Comparison of ENCODE assay signal across 9 cellular contexts in genomic region chr4:173522160-173522873, GRCh38. TPM values are rescaled to one million over a fixed set of nuclear protein-coding genes. Genes with fewer than 3 reads are reported as not detected.
DNase-seq lines count a peak whose midpoint lies in the region; ATAC-seq, FAIRE-seq and TF ChIP-seq lines count a peak whose summit lies in the region.
"Had no signal": no experiment of that assay in that cellular context is flagged by ENCODE, and none has a peak within 500 bp of the region (broad histone marks: within the 10 kb centered on the region; RNA-seq: fewer than 3 reads in every experiment).

No MANE protein-coding gene starts in this region.

- H3K36me3 ChIP-seq in HUES48 (ENCODE audit: control insufficient read depth, insufficient read depth, low read length): no peaks in the 10 kb centered on the region
- no peaks in the 10 kb centered on the region for H3K36me3 ChIP-seq in K562 (ENCODE audit: control insufficient read depth, insufficient read depth, low read length)

- H3K4me1 Mint-ChIP-seq in stimulated activated effector memory CD8-positive, alpha-beta T cell treated with anti-CD3 and anti-CD28 coated beads, Interleukin-12 subunit alpha, Interleukin-12 subunit beta, amount 100 ng/mL, for 72 hours: peaks cover 31% of the 10 kb centered on the region

- H3K27me3 ChIP-seq in HUES48 (ENCODE audit: control insufficient read depth, insufficient read depth, low read length): peaks cover 100% of the 10 kb centered on the region
- H3K27me3 ChIP-seq in K562 (ENCODE audit: control insufficient read depth in 2 of 2, insufficient read depth in 2 of 2, low read length in 2 of 2): no peaks in the 10 kb centered on the region; a peak in 1 of 5 replicates

- peaks cover 35% of the 10 kb centered on the region for H3K36me3 Mint-ChIP-seq in stimulated activated effector memory CD8-positive, alpha-beta T cell treated with anti-CD3 and anti-CD28 coated beads, Interleukin-12 subunit alpha, Interleukin-12 subunit beta, amount 100 ng/mL, for 72 hours

- H3K4me1 ChIP-seq in HUES48 (ENCODE audit: control insufficient read depth, insufficient read depth, low read length) (peaks cover 40% of the 10 kb centered on the region), K562 (replicated peaks in 1 of 2; ENCODE audit: control insufficient read depth in 2 of 2, insufficient read depth in 2 of 2, low read length in 2 of 2) (peaks cover 0 to 34% of the 10 kb centered on the region in 2 experiments; a peak in 4 of 5 replicates)

- H3K27ac Mint-ChIP-seq in stimulated activated effector memory CD8-positive, alpha-beta T cell treated with anti-CD3 and anti-CD28 coated beads, Interleukin-12 subunit alpha, Interleukin-12 subunit beta, amount 100 ng/mL, for 72 hours: no peak overlapping the region

- WGBS in K562 (ENCODE audit: insufficient coverage, low coverage, missing lambda C conversion rate): 33% methylated on average over 47 of the region's 60 CpGs

- TF ChIP-seq RAD21 in K562 (CRISPR knock-in tag; conservative IDR thresholded peaks at IDR 0.05 in 1 of 2, IDR thresholded peaks at IDR 0.05 in 1 of 2): no peak

- BruUV-seq in K562 (replicated peaks; lab: Mats Ljungman, UMichigan): no TSS peak

- H3K9ac ChIP-seq in HUES48 (ENCODE audit: low read depth, low read length): no peak overlapping the region
- H3K9ac ChIP-seq in K562 (ENCODE audit: insufficient read depth in 1 of 2, low read depth in 2 of 2, low read length in 2 of 2): peak overlapping the region; percentile 46 to 56; a peak in 3 of 4 replicates

- peak overlapping the region; percentile 45 for H3K4me3 ChIP-seq in HUES48 (ENCODE audit: low read depth, low read length)
- peak overlapping the region; percentile 21 for H3K4me3 ChIP-seq in K562

- in situ Hi-C loops in K562 (cut with MboI): loop anchor here (25.0 kb wide), 1 partner anchor 465 kb away; no protein-coding TSS in a partner anchor

- H3K4me2 ChIP-seq in K562 (ENCODE audit: insufficient read depth, low read length): peak overlapping the region; percentile 74

- peak; percentile 63 for DNase-seq in AG09319 (ENCODE audit: extremely low read depth, low read depth)
- DNase-seq in K562 (ENCODE audit: extremely low read depth in 1 of 4, low spot score in 3 of 4): peak; percentile 45 to 71 (median 58)
- DNase-seq in iPS-NIHi11 (ENCODE audit: low spot score): peak; percentile 78
- peak in 1 of 2 donors; percentile 49 for DNase-seq in stimulated activated effector memory CD8-positive, alpha-beta T cell treated with anti-CD3 and anti-CD28 coated beads, Interleukin-12 subunit alpha, Interleukin-12 subunit beta, amount 100 ng/mL, for 72 hours (ENCODE audit: low spot score in 2 of 2)
- no peak for DNase-seq in NCI-H146 (lab: John Stamatoyannopoulos, UW)
- no peak for DNase-seq in activated effector memory CD4-positive, alpha-beta T cell treated with Interleukin-2 at 50 U/mL for 16 hours

- H2AFZ ChIP-seq in K562 (ENCODE audit: low read depth, low read length): peak overlapping the region; percentile 77

- peak; percentile 32; the same call in 1 of the 2 replicates for TF ChIP-seq POLR2A in K562 (conservative IDR thresholded peaks at IDR 0.05)

- H3K9me3 ChIP-seq in HUES48 (ENCODE audit: control insufficient read depth, insufficient read depth, low read length): no peaks in the 10 kb centered on the region
- H3K9me3 ChIP-seq in K562 (replicated peaks; ENCODE audit: control insufficient read depth, insufficient read depth, low read depth, low read length): peaks cover 3% of the 10 kb centered on the region

- POLR2A ChIA-PET in K562 (lab: Yijun Ruan, JAX): interaction anchor here (0.6 to 1.1 kb wide), 2 partner anchors 24 to 210 kb away, joined by 3 read pairs; no protein-coding TSS in a partner anchor

- CTCF ChIA-PET in K562 (lab: Yijun Ruan, JAX; ENCODE audit: low intra/inter-chr PET ratio): no interaction called here

- TF ChIP-seq EP300 in K562 (IDR thresholded peaks at IDR 0.05; ENCODE audit: low read length): no peak

- H3K9me3 Mint-ChIP-seq in stimulated activated effector memory CD8-positive, alpha-beta T cell treated with anti-CD3 and anti-CD28 coated beads, Interleukin-12 subunit alpha, Interleukin-12 subunit beta, amount 100 ng/mL, for 72 hours: peaks cover 3% of the 10 kb centered on the region

- FAIRE-seq in K562 (lab: Jason Lieb, UNC): no peak
- FAIRE-seq: colon had no signal

- H3K27ac ChIP-seq in HUES48 (ENCODE audit: low read depth, low read length) (no peak overlapping the region), K562 (ENCODE audit: extremely low read depth, low read depth, low read length) (peak overlapping the region; percentile 76)

- TF ChIP-seq CTCF in AG09319 (IDR thresholded peaks at IDR 0.05; ENCODE audit: low read depth, low read length) (peak; percentile 9; the same call in 1 of the 2 replicates), K562 (IDR thresholded peaks at IDR 0.05 in 2 of 3, conservative IDR thresholded peaks at IDR 0.05 in 1 of 3; ENCODE audit: insufficient read depth in 2 of 3, low read depth in 1 of 3, low read length in 3 of 3) (no peak)

- intact Hi-C loops in K562 (cut with micrococcal nuclease): no loop called here

- peaks cover 19% of the 10 kb centered on the region for H3K79me2 ChIP-seq in K562 (ENCODE audit: control insufficient read depth, insufficient read depth, low read length)

- no peaks in the 10 kb centered on the region for H4K20me1 ChIP-seq in K562 (replicated peaks; ENCODE audit: control insufficient read depth, insufficient read depth, low read length)

- peak overlapping the region; percentile 56 for H3K4me3 Mint-ChIP-seq in stimulated activated effector memory CD8-positive, alpha-beta T cell treated with anti-CD3 and anti-CD28 coated beads, Interleukin-12 subunit alpha, Interleukin-12 subunit beta, amount 100 ng/mL, for 72 hours

- no peaks in the 10 kb centered on the region for H3K9me1 ChIP-seq in K562 (ENCODE audit: control insufficient read depth, insufficient read depth, low read length)

- ATAC-seq in K562: peak; percentile 75
- no peak for ATAC-seq in stimulated activated effector memory CD8-positive, alpha-beta T cell treated with anti-CD3 and anti-CD28 coated beads, Interleukin-12 subunit alpha, Interleukin-12 subunit beta, amount 100 ng/mL, for 72 hours
- ATAC-seq in HG03280 (IDR thresholded peaks at IDR 0.05; ENCODE audit: unreplicated experiment): no peak

TF ChIP-seq in K562, 482 proteins besides CTCF, POLR2A, EP300 and RAD21 (continues in another document):
- no peak for TF ChIP-seq ZFP36 (IDR thresholded peaks at IDR 0.05; ENCODE audit: low read depth, low read length, partially characterized antibody)
- TF ChIP-seq BCOR (IDR thresholded peaks at IDR 0.05): no peak
- 0 out of 2 replicates have a peak, but pooled peaks have one; percentile 30 for TF ChIP-seq DPF2 (IDR thresholded peaks at IDR 0.05)
- TF ChIP-seq AFF1 (IDR thresholded peaks at IDR 0.05; ENCODE audit: low read depth in 1 of 2, partially characterized antibody in 2 of 2): no peak
- peak; percentile 10; the same call in 1 of the 2 replicates for TF ChIP-seq TEAD4 (IDR thresholded peaks at IDR 0.05; ENCODE audit: low read length)
- no peak for TF ChIP-seq TEAD4 (CRISPR knock-in tag; IDR thresholded peaks at IDR 0.05; ENCODE audit: borderline replicate concordance)
- no peak for TF ChIP-seq ZNF785 (CRISPR knock-in tag; IDR thresholded peaks at IDR 0.05)

RNA-seq across cellular contexts. Expression of gene HAND2, which starts 7.7 kb away (rescaled TPM):
- 15.5 and 17.1 TPM in 2 replicates for total RNA-seq in K562 (2011; cell fraction: chromatin; rRNA removed; ENCODE audit: low replicate concordance)
- total RNA-seq in K562 (2011; cell fraction: nucleolus; rRNA removed): 13.2 and 15.0 TPM in 2 replicates
- 12.4 and 14.3 TPM in 2 replicates for total RNA-seq in K562 (2011; cell fraction: nucleoplasm; rRNA removed)
- total RNA-seq in K562 (2014; rRNA removed): 11.8 and 12.8 TPM in 2 replicates
- total RNA-seq in K562 (2014; rRNA removed; fragmentation: Illumina TruSeq; extraction: Trizol): 3.0 and 3.3 TPM in 2 replicates
- 4.2 and 5.6 TPM in 2 replicates for total RNA-seq in K562 (2015; rRNA removed; fragmentation: Illumina TruSeq; extraction: Trizol)
- 6.0 and 6.6 TPM in 2 replicates for total RNA-seq in K562 (2021)
- polyA plus RNA-seq in K562 (2011; rRNA removed): 0.58 and 2.6 TPM in 2 replicates
- polyA plus RNA-seq in K562 (2011; cell fraction: cytosol; rRNA removed): 0.43 and 1.7 TPM in 2 replicates
- polyA plus RNA-seq in K562 (2011; cell fraction: nucleus; rRNA removed): 0.94 and 6.5 TPM in 2 replicates
- polyA plus RNA-seq in K562 (2012): 4.1 and 4.4 TPM in 2 replicates
- polyA plus RNA-seq in K562 (2014; fragmentation: Illumina TruSeq; extraction: Trizol): 4.9 and 6.4 TPM in 2 replicates
- 1 to 10 TPM; 1.7 to 2.0 TPM for polyA plus RNA-seq in K562 (2014; fragmentation: Nextera tagmentation; extraction: Ambion mirVana)
- 4.9 and 6.6 TPM in 2 replicates for polyA plus RNA-seq in K562 (2014; rRNA removed)
- polyA minus RNA-seq in K562 (2011; rRNA and poly(A)+ RNA removed): 0.30 and 2.8 TPM in 2 replicates
- polyA minus RNA-seq in K562 (2011; cell fraction: cytosol; rRNA and poly(A)+ RNA removed): 2.8 TPM in 1 of 2 replicates, not detected in the other
- polyA minus RNA-seq in K562 (2011; cell fraction: nucleus; rRNA and poly(A)+ RNA removed): 1.3 and 3.5 TPM in 2 replicates

Comparison
In these comparisons a context has a peak if more than half of its experiments do, and no peak if none do; other contexts are left out.
1. DNase-seq: peak in AG09319 (single experiment), K562 (4 of 4) and iPS-NIHi11 (single experiment); none in NCI-H146 (single experiment) and activated effector memory CD4-positive, alpha-beta T cell treated with Interleukin-2 at 50 U/mL for 16 hours (single experiment).